1 cellular context compared by ENCODE assay signal in genomic region chr1:27015260-27015659, GRCh38.
TF ChIP-seq lines count a peak whose summit lies in the region.

No MANE protein-coding gene starts in this region.

TF ChIP-seq in GM23338, 12 proteins besides CTCF, POLR2A, EP300 and RAD21 (continued from another document):
- TF ChIP-seq ZNF462 (CRISPR knock-in tag; IDR thresholded peaks at IDR 0.05) = no peak
- no peak for TF ChIP-seq JUNB (IDR thresholded peaks at IDR 0.05; ENCODE audit: unreplicated experiment)
- no peak for TF ChIP-seq STAT1 (IDR thresholded peaks at IDR 0.05; ENCODE audit: unreplicated experiment)
- no peak for TF ChIP-seq ZNF114 (CRISPR knock-in tag; IDR thresholded peaks at IDR 0.05)
- TF ChIP-seq EZH2 (IDR thresholded peaks at IDR 0.05; ENCODE audit: low read depth, unreplicated experiment) = no peak
- TF ChIP-seq ZNF331 (CRISPR knock-in tag; IDR thresholded peaks at IDR 0.05; ENCODE audit: low read depth) = no peak
- no peak for TF ChIP-seq EZH2phosphoT487 (IDR thresholded peaks at IDR 0.05; ENCODE audit: unreplicated experiment)
- no peak for TF ChIP-seq CREB1 (CRISPR knock-in tag; IDR thresholded peaks at IDR 0.05; ENCODE audit: low read depth)
- no peak for TF ChIP-seq NANOG (IDR thresholded peaks at IDR 0.05; ENCODE audit: borderline replicate concordance)
- no peak for TF ChIP-seq POLR2AphosphoS5 (IDR thresholded peaks at IDR 0.05; ENCODE audit: low read depth)
- no peak for TF ChIP-seq ETS1 (IDR thresholded peaks at IDR 0.05)
